Comparison of ENCODE assay signal across 16 cellular contexts in genomic region chr3:16203031-16203430, GRCh38. TPM values are rescaled to one million over a fixed set of nuclear protein-coding genes. Genes with fewer than 3 reads are reported as not detected.
DNase-seq lines count a peak whose midpoint lies in the region; ATAC-seq, FAIRE-seq and TF ChIP-seq lines count a peak whose summit lies in the region.
"Had no signal": no experiment of that assay in that cellular context is flagged by ENCODE, and none has a peak within 500 bp of the region (broad histone marks: within the 10 kb centered on the region; RNA-seq: fewer than 3 reads in every experiment).

No MANE protein-coding gene starts in this region.

- peaks cover 20% of the 10 kb centered on the region for H3K4me1 ChIP-seq in RWPE2 (ENCODE audit: insufficient read depth, poor library complexity, severe bottlenecking)
- H3K4me1 ChIP-seq: left ventricle myocardium inferior had no signal

- H3K27ac ChIP-seq in RWPE2 (ENCODE audit: poor library complexity, severe bottlenecking), result peak overlapping the region; percentile 8
- H3K27ac ChIP-seq: left ventricle myocardium inferior had no signal

- H3K36me3 ChIP-seq in RWPE2 (ENCODE audit: low read depth), result no peaks in the 10 kb centered on the region

- H3K27me3 ChIP-seq in RWPE2 (ENCODE audit: insufficient read depth, poor library complexity, severe bottlenecking), result no peaks in the 10 kb centered on the region
- H3K27me3 ChIP-seq: testis had no signal

- H3K9me3 ChIP-seq in RWPE2 (ENCODE audit: severe bottlenecking), result no peaks in the 10 kb centered on the region
- H3K9me3 ChIP-seq: left ventricle myocardium inferior, testis had no signal

- peak; percentile 48 for ATAC-seq in RWPE2 (ENCODE audit: low read depth)
- no peak for ATAC-seq in GM18511 (IDR thresholded peaks at IDR 0.05; ENCODE audit: unreplicated experiment)
- ATAC-seq: HCT116 had no signal

- no peak for TF ChIP-seq CTCF in RWPE2 (IDR thresholded peaks at IDR 0.05; ENCODE audit: poor library complexity, severe bottlenecking)
- TF ChIP-seq CTCF in fibroblast of villous mesenchyme (IDR thresholded peaks at IDR 0.05; ENCODE audit: insufficient read depth, low read depth, low read length), result no peak

- peak in 2 of 3 donors; percentile 15 to 22 for DNase-seq in stimulated activated CD4-positive, alpha-beta T cell treated with anti-CD3 and anti-CD28 coated beads, TNF-alpha, amount 100 ng/mL, for 48 hours (ENCODE audit: low read depth in 3 of 3)
- no peak for DNase-seq in stimulated activated CD4-positive, alpha-beta T cell treated with anti-CD3 and anti-CD28 coated beads, Interleukin-2, amount 100 ng/mL, for 48 hours
- DNase-seq in RWPE2 (ENCODE audit: low spot score) (no peak), fibroblast of villous mesenchyme (ENCODE audit: low read depth) (peak; percentile 45), urothelium cell line (ENCODE audit: low spot score) (peak; percentile 65), activated gamma-delta T cell treated with Interleukin-2 at 50 U/mL for 16 hours (no peak), mucosa of gallbladder (ENCODE audit: low spot score) (no peak)
- DNase-seq: effector CD8-positive, alpha-beta T cell; left ventricle myocardium inferior; nephron progenitor cell; T-helper 9 cell had no signal

- FAIRE-seq in urothelium cell line (lab: Jason Lieb, UNC), result no peak

- no peak overlapping the region for H3K4me3 ChIP-seq in RWPE2 (ENCODE audit: severe bottlenecking)
- no peak overlapping the region for H3K4me3 ChIP-seq in fibroblast of villous mesenchyme (ENCODE audit: low read depth, low read length)
- H3K4me3 ChIP-seq: left ventricle myocardium inferior, testis had no signal

RNA-seq across cellular contexts. Expression of gene GALNT15, which starts 28.6 kb away (rescaled TPM):
- total RNA-seq in fibroblast of villous mesenchyme (4.7 and 8.4 TPM in 2 replicates), mucosa of gallbladder (3.9 TPM)
- total RNA-seq: CD4-positive, CD25-positive, alpha-beta regulatory T cell; G401 had no signal

Comparison
In these comparisons a context has a peak if more than half of its experiments do, and no peak if none do; other contexts are left out.
1. DNase-seq: peak in stimulated activated CD4-positive, alpha-beta T cell treated with anti-CD3 and anti-CD28 coated beads, TNF-alpha, amount 100 ng/mL, for 48 hours (2 of 3), fibroblast of villous mesenchyme (single experiment) and urothelium cell line (single experiment); none in stimulated activated CD4-positive, alpha-beta T cell treated with anti-CD3 and anti-CD28 coated beads, Interleukin-2, amount 100 ng/mL, for 48 hours (0 of 2), RWPE2 (single experiment), activated gamma-delta T cell treated with Interleukin-2 at 50 U/mL for 16 hours (single experiment) and mucosa of gallbladder (single experiment).